Comparison of ENCODE assay signal across 11 cellular contexts in the genomic region with DNA sequence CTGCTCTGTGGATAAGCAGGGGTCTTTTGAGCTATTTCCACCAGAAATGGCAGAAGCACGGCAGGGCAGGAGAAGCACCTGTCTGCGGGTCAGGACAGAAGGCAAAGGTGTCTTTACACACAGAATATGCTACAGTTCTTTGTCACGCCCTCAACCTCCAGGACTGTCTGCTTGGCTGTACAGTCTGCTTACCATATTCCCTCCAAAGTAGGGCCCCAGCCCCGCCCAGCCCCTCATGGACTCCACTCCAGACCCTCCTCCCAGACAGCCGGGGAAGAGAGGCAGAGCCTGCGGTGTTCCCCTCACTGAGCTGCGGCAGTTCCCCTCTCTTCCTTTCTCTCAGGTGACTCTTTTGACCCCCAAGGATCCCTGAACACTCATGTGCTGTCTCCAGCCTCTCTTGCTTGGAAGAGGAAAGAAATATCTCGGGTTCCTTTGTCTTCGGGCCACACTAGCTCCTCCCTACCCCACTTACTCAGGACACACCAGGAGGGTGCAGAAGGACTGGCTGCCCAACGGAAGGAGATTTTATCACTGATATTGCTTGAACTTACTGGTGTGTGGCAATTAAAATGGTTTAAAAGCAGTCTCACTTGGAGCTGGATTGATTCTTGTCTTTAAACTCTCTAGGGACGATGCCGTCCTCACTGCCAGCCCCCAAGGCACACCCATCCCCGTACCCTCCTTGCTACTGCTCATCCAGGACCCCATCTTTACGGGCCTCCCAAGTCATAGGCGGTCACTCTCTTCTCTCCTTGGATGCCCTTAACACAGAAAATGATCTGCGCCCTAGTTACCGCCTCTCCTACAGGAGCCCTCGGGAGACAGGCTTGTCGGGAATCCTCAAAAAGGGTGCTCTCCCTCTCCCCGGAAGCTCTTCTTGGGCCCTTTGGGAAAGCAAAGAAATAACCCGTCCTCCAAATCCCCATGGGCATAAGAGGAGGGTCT.
A peak's percentile ranks its signal among the peaks of the same experiment; 100 is the strongest.
DNase-seq lines count a peak whose midpoint lies in the region; ATAC-seq, FAIRE-seq and TF ChIP-seq lines count a peak whose summit lies in the region.
"Had no signal": no experiment of that assay in that cellular context is flagged by ENCODE, and none has a peak within 500 bp of the region (broad histone marks: within the 10 kb centered on the region; RNA-seq: fewer than 3 reads in every experiment).

No MANE protein-coding gene starts in this region.

- H3K14ac ChIP-seq in H1 (ENCODE audit: insufficient read length), result no peak overlapping the region

- no peak overlapping the region for H3K56ac ChIP-seq in H1 (replicated peaks; ENCODE audit: insufficient read length, low read depth, low read length)

- H3F3A ChIP-seq in PC-3 (ENCODE audit: low read length, unreplicated experiment), result peaks cover 9% of the 10 kb centered on the region

- BruUV-seq in PC-3 (replicated peaks; lab: Mats Ljungman, UMichigan), result no TSS peak

- POLR2A ChIA-PET in CD8-positive, alpha-beta memory T cell (lab: Charles Lee), result no interaction called here
- POLR2A ChIA-PET in PC-3 (lab: Charles Lee; ENCODE audit: unreplicated experiment), result no interaction called here
- POLR2A ChIA-PET in H1 (lab: Charles Lee; ENCODE audit: partially characterized antibody), result interaction anchor here (1.0 to 5.6 kb wide), 2 partner anchors 9 to 11 kb away, joined by 3 to 43 read pairs; no protein-coding TSS in a partner anchor

- no peaks in the 10 kb centered on the region for H3K23me2 ChIP-seq in H1 (ENCODE audit: low read depth, low read length)

- no peaks in the 10 kb centered on the region for H3K9me3 ChIP-seq in CD8-positive, alpha-beta memory T cell (ENCODE audit: low read length)
- no peaks in the 10 kb centered on the region for H3K9me3 ChIP-seq in PC-3 (ENCODE audit: low read length)
- H3K9me3 ChIP-seq in H1 (ENCODE audit: insufficient read depth in 2 of 2, low read depth in 1 of 2, low read length in 1 of 2), result no peaks in the 10 kb centered on the region

- H3K4me3 Mint-ChIP-seq in CD8-positive, alpha-beta memory T cell, result no peak overlapping the region

- no peak for TF ChIP-seq CTCF in PC-3 (conservative IDR thresholded peaks at IDR 0.05; ENCODE audit: low read depth, low read length)
- no peak for TF ChIP-seq CTCF in H1 (IDR thresholded peaks at IDR 0.05; ENCODE audit: control extremely low read depth in 1 of 3, insufficient read depth in 1 of 3, low read depth in 1 of 3, low read length in 3 of 3)

- H3K9ac ChIP-seq in PC-3 (ENCODE audit: low read length) (peak overlapping the region; percentile 95; the same call in 1 of the 2 replicates), H1 (replicated peaks in 1 of 4; ENCODE audit: extremely low read depth in 1 of 4, low read depth in 3 of 4, low read length in 3 of 4) (no peak overlapping the region)

- peaks cover 55% of the 10 kb centered on the region for H3K4me1 ChIP-seq in CD8-positive, alpha-beta memory T cell (ENCODE audit: insufficient read depth, low read length)
- H3K4me1 ChIP-seq in PC-3 (ENCODE audit: insufficient read depth, low read length) (peaks cover 87% of the 10 kb centered on the region), H1 (replicated peaks in 1 of 4; ENCODE audit: control insufficient read depth in 3 of 4, insufficient read depth in 4 of 4, low read length in 3 of 4) (peaks cover 0 to 19% (median 12%) of the 10 kb centered on the region in 4 experiments; a peak in 6 of 7 replicates)

- H3K79me1 ChIP-seq in H1 (ENCODE audit: low read depth, low read length), result no peaks in the 10 kb centered on the region

- H2AFZ ChIP-seq in PC-3 (ENCODE audit: low read length), result no peak overlapping the region
- H2AFZ ChIP-seq in H1 (ENCODE audit: low read length), result no peak overlapping the region

- DNase-seq in CD8-positive, alpha-beta memory T cell, result no peak
- DNase-seq in PC-3 (no peak), H1 (ENCODE audit: low read depth in 1 of 2, low spot score in 2 of 2) (peak in 1 of 2 experiments; percentile 41), sciatic nerve (ENCODE audit: low spot score) (peak; percentile 47), SKM-1 treated with dmso at 0.1 percent for 144 hours (lab: John Stamatoyannopoulos, UW; ENCODE audit: unreplicated experiment) (no peak), G401 (ENCODE audit: low spot score) (no peak)
- no peak for DNase-seq in stimulated activated CD4-positive, alpha-beta T cell treated with anti-CD3 and anti-CD28 coated beads, Interleukin-2, amount 100 ng/mL, for 48 hours
- DNase-seq: NCI-H1105 treated with DMSO at 0.1 percent for 48 hours; stimulated activated CD4-positive, alpha-beta T cell treated with anti-CD3 and anti-CD28 coated beads, Interleukin-15, amount 100 ng/mL, for 24 hours had no signal

- H3K23ac ChIP-seq in H1 (ENCODE audit: insufficient read length), result no peak overlapping the region

- H2BK120ac ChIP-seq in H1 (replicated peaks; ENCODE audit: low read depth, low read length), result no peak overlapping the region

- no peaks in the 10 kb centered on the region for H3K36me3 ChIP-seq in CD8-positive, alpha-beta memory T cell (ENCODE audit: insufficient read depth, low read length)
- H3K36me3 ChIP-seq in PC-3 (ENCODE audit: low read depth, low read length) (no peaks in the 10 kb centered on the region), H1 (ENCODE audit: control insufficient read depth in 2 of 4, insufficient read depth in 4 of 4, low read length in 3 of 4) (no peaks in the 10 kb centered on the region)

- H3K9me3 Mint-ChIP-seq in CD8-positive, alpha-beta memory T cell, result peaks cover 0 to 3% (median 0%) of the 10 kb centered on the region in 5 donors

- H3K4me3 ChIP-seq in CD8-positive, alpha-beta memory T cell (ENCODE audit: low read length), result no peak overlapping the region
- no peak overlapping the region for H3K4me3 ChIP-seq in PC-3 (ENCODE audit: low read length)
- no peak overlapping the region for H3K4me3 ChIP-seq in H1 (ENCODE audit: extremely low read depth in 1 of 4, insufficient read depth in 2 of 4, low read depth in 3 of 4, low read length in 4 of 4)

- no peak overlapping the region for H2AK5ac ChIP-seq in H1 (ENCODE audit: low read depth, low read length)

- no peak for ATAC-seq in PC-3
- no peak for ATAC-seq in sciatic nerve
- no peak for ATAC-seq in HG03432 (IDR thresholded peaks at IDR 0.05; ENCODE audit: unreplicated experiment)
- ATAC-seq: Right ventricle myocardium inferior had no signal

- peak overlapping the region; percentile 95 for H4K91ac ChIP-seq in H1 (replicated peaks; ENCODE audit: insufficient read length, low read length)

- no peaks in the 10 kb centered on the region for H3K27me3 Mint-ChIP-seq in CD8-positive, alpha-beta memory T cell

- intact Hi-C loops in PC-3 (cut with micrococcal nuclease), result no loop called here
- intact Hi-C loops in sciatic nerve (cut with DNase I), result no loop called here

- H3K4ac ChIP-seq in H1 (replicated peaks; ENCODE audit: insufficient read length, low read depth, low read length), result no peak overlapping the region

- H4K20me1 ChIP-seq in PC-3 (ENCODE audit: low read length), result no peaks in the 10 kb centered on the region
- no peaks in the 10 kb centered on the region for H4K20me1 ChIP-seq in H1 (replicated peaks in 1 of 2; ENCODE audit: control insufficient read depth in 1 of 2, insufficient read depth in 2 of 2, low read length in 2 of 2)

- no peaks in the 10 kb centered on the region for H3K79me2 ChIP-seq in PC-3 (ENCODE audit: low read length)
- no peaks in the 10 kb centered on the region for H3K79me2 ChIP-seq in H1 (ENCODE audit: control insufficient read depth in 1 of 2, insufficient read depth in 2 of 2, low read length in 2 of 2)

- no peak overlapping the region for H4K8ac ChIP-seq in H1 (ENCODE audit: extremely low read depth, insufficient read depth, low read length)

- H3K36me3 Mint-ChIP-seq in CD8-positive, alpha-beta memory T cell, result peaks cover 0 to 3% (median 0%) of the 10 kb centered on the region in 3 donors

- H2BK12ac ChIP-seq in H1 (ENCODE audit: low read depth, low read length), result peak overlapping the region; percentile 70; the same call in 1 of the 2 replicates

- no peak for TF ChIP-seq EP300 in H1 (IDR thresholded peaks at IDR 0.05; ENCODE audit: borderline replicate concordance in 1 of 2, low read depth in 2 of 2, low read length in 2 of 2)

- no peak overlapping the region; the same call in 1 of the 2 replicates for H2BK5ac ChIP-seq in H1 (ENCODE audit: low read depth, low read length)

- H2BK15ac ChIP-seq in H1 (ENCODE audit: low read length), result peak overlapping the region; percentile 31; the same call in 1 of the 2 replicates

- CTCF ChIA-PET in CD8-positive, alpha-beta memory T cell (lab: Charles Lee), result no interaction called here
- CTCF ChIA-PET in PC-3 (lab: Charles Lee), result no interaction called here
- CTCF ChIA-PET in H1 (lab: Charles Lee; ENCODE audit: partially characterized antibody), result interaction anchor here (0.6 to 1.7 kb wide), 6 partner anchors 10 to 381 kb away, joined by 3 to 5 read pairs (median 3); no protein-coding TSS in a partner anchor

- H3K18ac ChIP-seq in H1 (ENCODE audit: extremely low read depth, low read length), result no peak overlapping the region

- H2BK20ac ChIP-seq in H1 (ENCODE audit: low read length), result peak overlapping the region; percentile 57; the same call in 1 of the 2 replicates

- no peak overlapping the region for H3K27ac ChIP-seq in CD8-positive, alpha-beta memory T cell (ENCODE audit: low read depth, low read length)
- peak overlapping the region; percentile 100 for H3K27ac ChIP-seq in PC-3 (ENCODE audit: low read length)
- H3K27ac ChIP-seq in H1 (ENCODE audit: low read depth, low read length), result no peak overlapping the region

- WGBS in H1 (ENCODE audit: extremely low coverage in 1 of 2, insufficient coverage in 1 of 2, insufficient read length in 1 of 2, insufficient replicate concordance in 2 of 2, low coverage in 1 of 2, low lambda C conversion rate in 2 of 2, missing lambda C conversion rate in 1 of 2), 2 experiments, result 88% methylated on average over 18 of the region's 21 CpGs; no CpG with 5 or more reads in 1 of the 2 experiments

- H3K4me1 Mint-ChIP-seq in CD8-positive, alpha-beta memory T cell, result peaks cover 61 to 67% (median 63%) of the 10 kb centered on the region in 3 donors

- no peak for FAIRE-seq in H1 (lab: Jason Lieb, UNC)

- no peak for TF ChIP-seq RAD21 in H1 (IDR thresholded peaks at IDR 0.05 in 1 of 2, conservative IDR thresholded peaks at IDR 0.05 in 1 of 2; ENCODE audit: low read depth in 2 of 2, low read length in 2 of 2)

- in situ Hi-C loops in G401 (cut with HindIII; ENCODE audit: low sequenced_read_pairs), result loop anchor here (25.0 kb wide), 1 partner anchor 128 kb away; no protein-coding TSS in a partner anchor

- H3K27ac Mint-ChIP-seq in CD8-positive, alpha-beta memory T cell, result peak overlapping the region in 5 of 8 donors; percentile 6 to 87 (median 50)

- TF ChIP-seq POLR2A in H1 (IDR thresholded peaks at IDR 0.05; ENCODE audit: control extremely low read depth in 1 of 2, low read depth in 2 of 2, low read length in 2 of 2), result no peak

- H4K5ac ChIP-seq in H1 (ENCODE audit: insufficient read length, low read depth, low read length), result no peak overlapping the region

- H3K27me3 ChIP-seq in CD8-positive, alpha-beta memory T cell (ENCODE audit: insufficient read depth, low read length, poor library complexity, severe bottlenecking), result no peaks in the 10 kb centered on the region
- H3K27me3 ChIP-seq in PC-3 (ENCODE audit: low read length) (no peaks in the 10 kb centered on the region), H1 (replicated peaks in 1 of 4; ENCODE audit: control insufficient read depth in 3 of 4, extremely low read depth in 1 of 4, insufficient read depth in 3 of 4, low read length in 3 of 4) (no peaks in the 10 kb centered on the region; a peak in 2 of 7 replicates)

- H3K9me2 ChIP-seq in PC-3 (replicated peaks; ENCODE audit: low read length), result no peaks in the 10 kb centered on the region

- H3K4me2 ChIP-seq in PC-3 (ENCODE audit: low read length), result no peak overlapping the region
- H3K4me2 ChIP-seq in H1 (ENCODE audit: insufficient read depth in 1 of 2, low read depth in 2 of 2, low read length in 2 of 2), result no peak overlapping the region
